1 cellular context compared by ENCODE assay signal in the genomic region with DNA sequence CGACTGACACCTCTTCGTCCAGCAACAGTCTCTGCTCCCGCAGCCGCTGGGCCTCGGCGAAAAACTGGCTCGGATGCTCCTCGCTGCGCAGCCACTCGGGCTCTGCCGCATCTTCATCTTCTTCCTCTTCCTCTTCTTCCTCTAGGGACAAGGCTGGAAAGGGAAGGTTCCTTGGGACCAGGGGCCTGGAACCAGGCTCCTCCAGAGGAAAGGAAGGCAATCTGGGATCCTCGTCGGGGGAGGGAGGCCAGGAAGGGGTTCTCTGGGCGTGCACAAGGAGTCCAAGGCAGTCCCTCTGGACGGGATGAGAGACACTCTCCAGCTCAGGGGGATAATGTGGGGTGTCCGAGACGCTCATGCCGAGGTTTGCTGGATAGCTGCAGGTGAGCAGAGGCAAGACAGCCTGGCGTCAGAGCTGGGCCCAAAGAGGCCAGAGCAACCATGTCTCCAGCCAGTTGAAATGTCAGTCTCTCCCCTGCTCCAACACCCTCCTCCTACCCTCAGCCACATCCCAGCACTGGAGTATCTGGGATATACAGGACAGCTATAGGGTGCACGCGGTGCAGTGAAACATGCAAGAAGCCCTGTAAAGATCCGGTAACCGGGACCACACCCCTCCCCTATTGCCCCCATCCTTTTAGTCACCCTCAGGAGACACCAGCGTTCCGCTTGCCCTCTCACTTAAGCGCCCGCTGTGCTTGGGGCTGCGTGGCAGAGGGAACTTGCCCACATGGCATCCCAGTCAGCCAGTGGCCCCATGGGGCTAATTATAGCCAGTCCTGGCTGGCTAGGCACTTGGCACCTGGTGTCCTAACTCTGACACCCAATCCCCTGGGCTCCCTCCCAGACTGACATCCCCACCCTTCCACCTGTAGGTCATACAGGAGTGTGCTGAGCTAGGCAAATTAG.
TF ChIP-seq lines count a peak whose summit lies in the region.

A gene with protein sequence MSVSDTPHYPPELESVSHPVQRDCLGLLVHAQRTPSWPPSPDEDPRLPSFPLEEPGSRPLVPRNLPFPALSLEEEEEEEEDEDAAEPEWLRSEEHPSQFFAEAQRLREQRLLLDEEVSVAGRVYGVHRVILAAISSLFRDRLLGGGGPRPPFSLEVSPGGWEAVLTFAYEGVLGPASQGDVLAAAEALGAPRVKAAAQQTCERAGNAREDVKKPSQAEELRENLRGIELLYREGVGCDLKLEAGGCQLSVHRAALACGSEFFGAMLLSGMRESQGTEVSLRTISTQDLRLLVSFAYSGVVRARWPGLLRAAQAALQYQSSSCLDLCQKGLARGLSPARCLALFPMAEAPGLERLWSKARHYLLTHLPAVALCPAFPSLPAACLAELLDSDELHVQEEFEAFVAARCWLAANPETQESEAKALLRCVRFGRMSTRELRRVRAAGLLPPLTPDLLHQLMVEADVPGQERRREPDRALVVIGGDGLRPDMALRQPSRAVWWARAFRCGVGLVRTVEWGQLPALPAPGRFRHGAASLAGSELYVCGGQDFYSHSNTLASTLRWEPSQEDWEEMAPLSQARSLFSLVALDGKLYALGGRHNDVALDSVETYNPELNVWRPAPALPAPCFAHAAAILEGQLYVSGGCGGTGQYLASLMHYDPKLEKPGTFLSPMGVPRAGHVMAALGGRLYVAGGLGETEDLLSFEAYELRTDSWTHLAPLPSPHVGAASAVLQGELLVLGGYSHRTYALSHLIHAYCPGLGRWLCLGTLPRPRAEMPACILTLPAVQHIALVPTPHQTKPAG (minus strand): TSS at position 713 of the 909 bp plus-strand sequence. CDS start 355 bp downstream, at position 358.

TF ChIP-seq in H1, 55 proteins besides CTCF, POLR2A, EP300 and RAD21:
- TF ChIP-seq TCF12 (IDR thresholded peaks at IDR 0.05; ENCODE audit: low read depth, low read length) = no peak
- TF ChIP-seq CEBPB (IDR thresholded peaks at IDR 0.05; ENCODE audit: low read depth, low read length) = no peak
- TF ChIP-seq, protein P1, sequence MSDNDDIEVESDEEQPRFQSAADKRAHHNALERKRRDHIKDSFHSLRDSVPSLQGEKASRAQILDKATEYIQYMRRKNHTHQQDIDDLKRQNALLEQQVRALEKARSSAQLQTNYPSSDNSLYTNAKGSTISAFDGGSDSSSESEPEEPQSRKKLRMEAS (IDR thresholded peaks at IDR 0.05) = no peak
- no peak for TF ChIP-seq EGR1 (IDR thresholded peaks at IDR 0.05; ENCODE audit: borderline replicate concordance, low read depth, low read length)
- TF ChIP-seq, protein P2, sequence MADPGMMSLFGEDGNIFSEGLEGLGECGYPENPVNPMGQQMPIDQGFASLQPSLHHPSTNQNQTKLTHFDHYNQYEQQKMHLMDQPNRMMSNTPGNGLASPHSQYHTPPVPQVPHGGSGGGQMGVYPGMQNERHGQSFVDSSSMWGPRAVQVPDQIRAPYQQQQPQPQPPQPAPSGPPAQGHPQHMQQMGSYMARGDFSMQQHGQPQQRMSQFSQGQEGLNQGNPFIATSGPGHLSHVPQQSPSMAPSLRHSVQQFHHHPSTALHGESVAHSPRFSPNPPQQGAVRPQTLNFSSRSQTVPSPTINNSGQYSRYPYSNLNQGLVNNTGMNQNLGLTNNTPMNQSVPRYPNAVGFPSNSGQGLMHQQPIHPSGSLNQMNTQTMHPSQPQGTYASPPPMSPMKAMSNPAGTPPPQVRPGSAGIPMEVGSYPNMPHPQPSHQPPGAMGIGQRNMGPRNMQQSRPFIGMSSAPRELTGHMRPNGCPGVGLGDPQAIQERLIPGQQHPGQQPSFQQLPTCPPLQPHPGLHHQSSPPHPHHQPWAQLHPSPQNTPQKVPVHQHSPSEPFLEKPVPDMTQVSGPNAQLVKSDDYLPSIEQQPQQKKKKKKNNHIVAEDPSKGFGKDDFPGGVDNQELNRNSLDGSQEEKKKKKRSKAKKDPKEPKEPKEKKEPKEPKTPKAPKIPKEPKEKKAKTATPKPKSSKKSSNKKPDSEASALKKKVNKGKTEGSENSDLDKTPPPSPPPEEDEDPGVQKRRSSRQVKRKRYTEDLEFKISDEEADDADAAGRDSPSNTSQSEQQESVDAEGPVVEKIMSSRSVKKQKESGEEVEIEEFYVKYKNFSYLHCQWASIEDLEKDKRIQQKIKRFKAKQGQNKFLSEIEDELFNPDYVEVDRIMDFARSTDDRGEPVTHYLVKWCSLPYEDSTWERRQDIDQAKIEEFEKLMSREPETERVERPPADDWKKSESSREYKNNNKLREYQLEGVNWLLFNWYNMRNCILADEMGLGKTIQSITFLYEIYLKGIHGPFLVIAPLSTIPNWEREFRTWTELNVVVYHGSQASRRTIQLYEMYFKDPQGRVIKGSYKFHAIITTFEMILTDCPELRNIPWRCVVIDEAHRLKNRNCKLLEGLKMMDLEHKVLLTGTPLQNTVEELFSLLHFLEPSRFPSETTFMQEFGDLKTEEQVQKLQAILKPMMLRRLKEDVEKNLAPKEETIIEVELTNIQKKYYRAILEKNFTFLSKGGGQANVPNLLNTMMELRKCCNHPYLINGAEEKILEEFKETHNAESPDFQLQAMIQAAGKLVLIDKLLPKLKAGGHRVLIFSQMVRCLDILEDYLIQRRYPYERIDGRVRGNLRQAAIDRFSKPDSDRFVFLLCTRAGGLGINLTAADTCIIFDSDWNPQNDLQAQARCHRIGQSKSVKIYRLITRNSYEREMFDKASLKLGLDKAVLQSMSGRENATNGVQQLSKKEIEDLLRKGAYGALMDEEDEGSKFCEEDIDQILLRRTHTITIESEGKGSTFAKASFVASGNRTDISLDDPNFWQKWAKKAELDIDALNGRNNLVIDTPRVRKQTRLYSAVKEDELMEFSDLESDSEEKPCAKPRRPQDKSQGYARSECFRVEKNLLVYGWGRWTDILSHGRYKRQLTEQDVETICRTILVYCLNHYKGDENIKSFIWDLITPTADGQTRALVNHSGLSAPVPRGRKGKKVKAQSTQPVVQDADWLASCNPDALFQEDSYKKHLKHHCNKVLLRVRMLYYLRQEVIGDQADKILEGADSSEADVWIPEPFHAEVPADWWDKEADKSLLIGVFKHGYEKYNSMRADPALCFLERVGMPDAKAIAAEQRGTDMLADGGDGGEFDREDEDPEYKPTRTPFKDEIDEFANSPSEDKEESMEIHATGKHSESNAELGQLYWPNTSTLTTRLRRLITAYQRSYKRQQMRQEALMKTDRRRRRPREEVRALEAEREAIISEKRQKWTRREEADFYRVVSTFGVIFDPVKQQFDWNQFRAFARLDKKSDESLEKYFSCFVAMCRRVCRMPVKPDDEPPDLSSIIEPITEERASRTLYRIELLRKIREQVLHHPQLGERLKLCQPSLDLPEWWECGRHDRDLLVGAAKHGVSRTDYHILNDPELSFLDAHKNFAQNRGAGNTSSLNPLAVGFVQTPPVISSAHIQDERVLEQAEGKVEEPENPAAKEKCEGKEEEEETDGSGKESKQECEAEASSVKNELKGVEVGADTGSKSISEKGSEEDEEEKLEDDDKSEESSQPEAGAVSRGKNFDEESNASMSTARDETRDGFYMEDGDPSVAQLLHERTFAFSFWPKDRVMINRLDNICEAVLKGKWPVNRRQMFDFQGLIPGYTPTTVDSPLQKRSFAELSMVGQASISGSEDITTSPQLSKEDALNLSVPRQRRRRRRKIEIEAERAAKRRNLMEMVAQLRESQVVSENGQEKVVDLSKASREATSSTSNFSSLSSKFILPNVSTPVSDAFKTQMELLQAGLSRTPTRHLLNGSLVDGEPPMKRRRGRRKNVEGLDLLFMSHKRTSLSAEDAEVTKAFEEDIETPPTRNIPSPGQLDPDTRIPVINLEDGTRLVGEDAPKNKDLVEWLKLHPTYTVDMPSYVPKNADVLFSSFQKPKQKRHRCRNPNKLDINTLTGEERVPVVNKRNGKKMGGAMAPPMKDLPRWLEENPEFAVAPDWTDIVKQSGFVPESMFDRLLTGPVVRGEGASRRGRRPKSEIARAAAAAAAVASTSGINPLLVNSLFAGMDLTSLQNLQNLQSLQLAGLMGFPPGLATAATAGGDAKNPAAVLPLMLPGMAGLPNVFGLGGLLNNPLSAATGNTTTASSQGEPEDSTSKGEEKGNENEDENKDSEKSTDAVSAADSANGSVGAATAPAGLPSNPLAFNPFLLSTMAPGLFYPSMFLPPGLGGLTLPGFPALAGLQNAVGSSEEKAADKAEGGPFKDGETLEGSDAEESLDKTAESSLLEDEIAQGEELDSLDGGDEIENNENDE (IDR thresholded peaks at IDR 0.05; ENCODE audit: insufficient replicate concordance, low read length) = no peak
- no peak for TF ChIP-seq YY1 (IDR thresholded peaks at IDR 0.05; ENCODE audit: low read depth, low read length)
- TF ChIP-seq TBP (IDR thresholded peaks at IDR 0.05; ENCODE audit: low read depth, low read length) = no peak
- TF ChIP-seq BACH1 (IDR thresholded peaks at IDR 0.05; ENCODE audit: low read length) = no peak
- TF ChIP-seq SP1 (IDR thresholded peaks at IDR 0.05; ENCODE audit: low read depth, low read length) = no peak
- no peak for TF ChIP-seq CREB1 (IDR thresholded peaks at IDR 0.05)
- TF ChIP-seq ASH2L (IDR thresholded peaks at IDR 0.05; ENCODE audit: low read length) = no peak
- no peak for TF ChIP-seq RFX5 (IDR thresholded peaks at IDR 0.05; ENCODE audit: borderline replicate concordance, low read depth, low read length)
- no peak; the same call in 1 of the 2 replicates for TF ChIP-seq RBBP5 (IDR thresholded peaks at IDR 0.05; ENCODE audit: borderline replicate concordance, low read depth, low read length)
